In the genomic region with DNA sequence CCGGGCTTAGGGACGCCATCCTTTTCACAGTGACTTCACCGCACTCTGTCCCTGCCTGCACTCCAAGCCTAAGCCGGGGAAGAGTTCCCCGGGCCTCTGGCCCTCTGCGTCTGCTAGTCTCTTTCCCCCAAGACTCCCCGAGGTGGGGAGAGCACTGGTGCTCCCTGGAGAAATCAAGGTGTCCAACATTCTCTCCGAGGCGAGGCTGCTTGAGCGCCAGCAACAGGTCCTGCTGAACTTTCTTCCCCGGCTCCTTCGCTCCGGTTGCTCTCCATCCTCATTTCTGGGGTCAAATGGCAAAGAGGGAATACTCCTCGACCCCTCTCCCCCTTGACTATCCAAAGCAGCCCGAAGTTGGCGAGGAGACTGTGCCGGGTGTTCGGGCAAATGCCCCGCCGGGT, we compare ENCODE assay signal across 1 cellular context.
A peak's percentile ranks its signal among the peaks of the same experiment; 100 is the strongest.
TF ChIP-seq lines count a peak whose summit lies in the region.

No MANE protein-coding gene starts in this region.

TF ChIP-seq in H1, 55 proteins besides CTCF, POLR2A, EP300 and RAD21:
- no peak for TF ChIP-seq CREB1 (IDR thresholded peaks at IDR 0.05)
- TF ChIP-seq KDM5A (IDR thresholded peaks at IDR 0.05; ENCODE audit: low read length) = no peak
- TF ChIP-seq FOSL1 (IDR thresholded peaks at IDR 0.05; ENCODE audit: insufficient read depth, low read depth, low read length) = no peak
- no peak for TF ChIP-seq RBBP5 (IDR thresholded peaks at IDR 0.05; ENCODE audit: borderline replicate concordance, low read depth, low read length)
- TF ChIP-seq RFX5 (IDR thresholded peaks at IDR 0.05; ENCODE audit: borderline replicate concordance, low read depth, low read length) = no peak
- TF ChIP-seq, protein P1, sequence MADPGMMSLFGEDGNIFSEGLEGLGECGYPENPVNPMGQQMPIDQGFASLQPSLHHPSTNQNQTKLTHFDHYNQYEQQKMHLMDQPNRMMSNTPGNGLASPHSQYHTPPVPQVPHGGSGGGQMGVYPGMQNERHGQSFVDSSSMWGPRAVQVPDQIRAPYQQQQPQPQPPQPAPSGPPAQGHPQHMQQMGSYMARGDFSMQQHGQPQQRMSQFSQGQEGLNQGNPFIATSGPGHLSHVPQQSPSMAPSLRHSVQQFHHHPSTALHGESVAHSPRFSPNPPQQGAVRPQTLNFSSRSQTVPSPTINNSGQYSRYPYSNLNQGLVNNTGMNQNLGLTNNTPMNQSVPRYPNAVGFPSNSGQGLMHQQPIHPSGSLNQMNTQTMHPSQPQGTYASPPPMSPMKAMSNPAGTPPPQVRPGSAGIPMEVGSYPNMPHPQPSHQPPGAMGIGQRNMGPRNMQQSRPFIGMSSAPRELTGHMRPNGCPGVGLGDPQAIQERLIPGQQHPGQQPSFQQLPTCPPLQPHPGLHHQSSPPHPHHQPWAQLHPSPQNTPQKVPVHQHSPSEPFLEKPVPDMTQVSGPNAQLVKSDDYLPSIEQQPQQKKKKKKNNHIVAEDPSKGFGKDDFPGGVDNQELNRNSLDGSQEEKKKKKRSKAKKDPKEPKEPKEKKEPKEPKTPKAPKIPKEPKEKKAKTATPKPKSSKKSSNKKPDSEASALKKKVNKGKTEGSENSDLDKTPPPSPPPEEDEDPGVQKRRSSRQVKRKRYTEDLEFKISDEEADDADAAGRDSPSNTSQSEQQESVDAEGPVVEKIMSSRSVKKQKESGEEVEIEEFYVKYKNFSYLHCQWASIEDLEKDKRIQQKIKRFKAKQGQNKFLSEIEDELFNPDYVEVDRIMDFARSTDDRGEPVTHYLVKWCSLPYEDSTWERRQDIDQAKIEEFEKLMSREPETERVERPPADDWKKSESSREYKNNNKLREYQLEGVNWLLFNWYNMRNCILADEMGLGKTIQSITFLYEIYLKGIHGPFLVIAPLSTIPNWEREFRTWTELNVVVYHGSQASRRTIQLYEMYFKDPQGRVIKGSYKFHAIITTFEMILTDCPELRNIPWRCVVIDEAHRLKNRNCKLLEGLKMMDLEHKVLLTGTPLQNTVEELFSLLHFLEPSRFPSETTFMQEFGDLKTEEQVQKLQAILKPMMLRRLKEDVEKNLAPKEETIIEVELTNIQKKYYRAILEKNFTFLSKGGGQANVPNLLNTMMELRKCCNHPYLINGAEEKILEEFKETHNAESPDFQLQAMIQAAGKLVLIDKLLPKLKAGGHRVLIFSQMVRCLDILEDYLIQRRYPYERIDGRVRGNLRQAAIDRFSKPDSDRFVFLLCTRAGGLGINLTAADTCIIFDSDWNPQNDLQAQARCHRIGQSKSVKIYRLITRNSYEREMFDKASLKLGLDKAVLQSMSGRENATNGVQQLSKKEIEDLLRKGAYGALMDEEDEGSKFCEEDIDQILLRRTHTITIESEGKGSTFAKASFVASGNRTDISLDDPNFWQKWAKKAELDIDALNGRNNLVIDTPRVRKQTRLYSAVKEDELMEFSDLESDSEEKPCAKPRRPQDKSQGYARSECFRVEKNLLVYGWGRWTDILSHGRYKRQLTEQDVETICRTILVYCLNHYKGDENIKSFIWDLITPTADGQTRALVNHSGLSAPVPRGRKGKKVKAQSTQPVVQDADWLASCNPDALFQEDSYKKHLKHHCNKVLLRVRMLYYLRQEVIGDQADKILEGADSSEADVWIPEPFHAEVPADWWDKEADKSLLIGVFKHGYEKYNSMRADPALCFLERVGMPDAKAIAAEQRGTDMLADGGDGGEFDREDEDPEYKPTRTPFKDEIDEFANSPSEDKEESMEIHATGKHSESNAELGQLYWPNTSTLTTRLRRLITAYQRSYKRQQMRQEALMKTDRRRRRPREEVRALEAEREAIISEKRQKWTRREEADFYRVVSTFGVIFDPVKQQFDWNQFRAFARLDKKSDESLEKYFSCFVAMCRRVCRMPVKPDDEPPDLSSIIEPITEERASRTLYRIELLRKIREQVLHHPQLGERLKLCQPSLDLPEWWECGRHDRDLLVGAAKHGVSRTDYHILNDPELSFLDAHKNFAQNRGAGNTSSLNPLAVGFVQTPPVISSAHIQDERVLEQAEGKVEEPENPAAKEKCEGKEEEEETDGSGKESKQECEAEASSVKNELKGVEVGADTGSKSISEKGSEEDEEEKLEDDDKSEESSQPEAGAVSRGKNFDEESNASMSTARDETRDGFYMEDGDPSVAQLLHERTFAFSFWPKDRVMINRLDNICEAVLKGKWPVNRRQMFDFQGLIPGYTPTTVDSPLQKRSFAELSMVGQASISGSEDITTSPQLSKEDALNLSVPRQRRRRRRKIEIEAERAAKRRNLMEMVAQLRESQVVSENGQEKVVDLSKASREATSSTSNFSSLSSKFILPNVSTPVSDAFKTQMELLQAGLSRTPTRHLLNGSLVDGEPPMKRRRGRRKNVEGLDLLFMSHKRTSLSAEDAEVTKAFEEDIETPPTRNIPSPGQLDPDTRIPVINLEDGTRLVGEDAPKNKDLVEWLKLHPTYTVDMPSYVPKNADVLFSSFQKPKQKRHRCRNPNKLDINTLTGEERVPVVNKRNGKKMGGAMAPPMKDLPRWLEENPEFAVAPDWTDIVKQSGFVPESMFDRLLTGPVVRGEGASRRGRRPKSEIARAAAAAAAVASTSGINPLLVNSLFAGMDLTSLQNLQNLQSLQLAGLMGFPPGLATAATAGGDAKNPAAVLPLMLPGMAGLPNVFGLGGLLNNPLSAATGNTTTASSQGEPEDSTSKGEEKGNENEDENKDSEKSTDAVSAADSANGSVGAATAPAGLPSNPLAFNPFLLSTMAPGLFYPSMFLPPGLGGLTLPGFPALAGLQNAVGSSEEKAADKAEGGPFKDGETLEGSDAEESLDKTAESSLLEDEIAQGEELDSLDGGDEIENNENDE (IDR thresholded peaks at IDR 0.05; ENCODE audit: insufficient replicate concordance, low read length) = no peak
- no peak for TF ChIP-seq ASH2L (IDR thresholded peaks at IDR 0.05; ENCODE audit: low read length)
- TF ChIP-seq SAP30 (IDR thresholded peaks at IDR 0.05; ENCODE audit: insufficient read depth, insufficient replicate concordance, low read length) = no peak
- TF ChIP-seq RNF2 (IDR thresholded peaks at IDR 0.05; ENCODE audit: borderline replicate concordance, low read depth, low read length, missing control alignments, poor library complexity, severe bottlenecking) = peak; percentile 97
- TF ChIP-seq EZH2 (IDR thresholded peaks at IDR 0.05; ENCODE audit: low read depth, low read length, severe bottlenecking) = peak; percentile 93
- TF ChIP-seq SP1 (IDR thresholded peaks at IDR 0.05; ENCODE audit: low read depth, low read length) = 0 out of 2 replicates have a peak, but pooled peaks have one; percentile 5
- no peak for TF ChIP-seq YY1 (IDR thresholded peaks at IDR 0.05; ENCODE audit: low read depth, low read length)
- TF ChIP-seq SIX5 (IDR thresholded peaks at IDR 0.05; ENCODE audit: low read depth, low read length) = no peak
